In genomic region chr19:2578911-2579677, GRCh38 we compare ENCODE assay signal across 1 cellular context.
A peak's percentile ranks its signal among the peaks of the same experiment; 100 is the strongest.
TF ChIP-seq lines count a peak whose summit lies in the region.

No MANE protein-coding gene starts in this region.

TF ChIP-seq in HepG2, 621 proteins besides CTCF, POLR2A, EP300 and RAD21 (continued from another document and continues in another):
- TF ChIP-seq NFAT5 (CRISPR knock-in tag; IDR thresholded peaks at IDR 0.05) (0 out of 2 replicates have a peak, but pooled peaks have one; percentile 53), SP2 (CRISPR knock-in tag; IDR thresholded peaks at IDR 0.05) (no peak), SMARCC2 (IDR thresholded peaks at IDR 0.05) (no peak), SALL1 (CRISPR knock-in tag; IDR thresholded peaks at IDR 0.05) (peak; percentile 64; the same call in 1 of the 2 replicates), ZNF660 (CRISPR knock-in tag; IDR thresholded peaks at IDR 0.05; ENCODE audit: borderline replicate concordance, low read depth) (no peak), MTA1 (CRISPR knock-in tag; IDR thresholded peaks at IDR 0.05; ENCODE audit: borderline replicate concordance) (0 out of 2 replicates have a peak, but pooled peaks have one; percentile 54), TFDP2 (CRISPR knock-in tag; IDR thresholded peaks at IDR 0.05) (peak; percentile 64), ZNF335 (CRISPR knock-in tag; IDR thresholded peaks at IDR 0.05) (peak; percentile 76; the same call in 1 of the 2 replicates), ATF7-NPFF (CRISPR knock-in tag; IDR thresholded peaks at IDR 0.05; ENCODE audit: low read depth) (peak; percentile 86; the same call in 1 of the 2 replicates), ZNF710 (CRISPR knock-in tag; IDR thresholded peaks at IDR 0.05; ENCODE audit: borderline replicate concordance) (peak; percentile 33; the same call in 1 of the 2 replicates), ZNF691 (CRISPR knock-in tag; IDR thresholded peaks at IDR 0.05; ENCODE audit: borderline replicate concordance, low read depth) (0 out of 2 replicates have a peak, but pooled peaks have one; percentile 15), ZNF160 (CRISPR knock-in tag; IDR thresholded peaks at IDR 0.05) (no peak), MXD4 (CRISPR knock-in tag; IDR thresholded peaks at IDR 0.05) (peak; percentile 87), TCF7 (IDR thresholded peaks at IDR 0.05; ENCODE audit: low read depth) (no peak), NFKB2 (CRISPR knock-in tag; IDR thresholded peaks at IDR 0.05; ENCODE audit: borderline replicate concordance) (no peak), ZNF12 (CRISPR knock-in tag; IDR thresholded peaks at IDR 0.05) (no peak; the same call in 1 of the 2 replicates), ZNF567 (CRISPR knock-in tag; IDR thresholded peaks at IDR 0.05; ENCODE audit: borderline replicate concordance) (no peak; the same call in none of the 2 replicates), ZNF772 (CRISPR knock-in tag; IDR thresholded peaks at IDR 0.05) (peak; percentile 85), ZNF598 (CRISPR knock-in tag; IDR thresholded peaks at IDR 0.05; ENCODE audit: borderline replicate concordance) (peak; percentile 93; the same call in 1 of the 2 replicates), ZNF580 (CRISPR knock-in tag; IDR thresholded peaks at IDR 0.05; ENCODE audit: borderline replicate concordance, low read depth) (no peak; the same call in 1 of the 2 replicates), GABPA (IDR thresholded peaks at IDR 0.05; ENCODE audit: low read depth, low read length) (no peak), GABPA (CRISPR knock-in tag; IDR thresholded peaks at IDR 0.05; ENCODE audit: low read depth) (peak; percentile 50; the same call in 1 of the 2 replicates), MTERF4 (CRISPR knock-in tag; IDR thresholded peaks at IDR 0.05) (0 out of 2 replicates have a peak, but pooled peaks have one; percentile 8), NFKBIZ (CRISPR knock-in tag; IDR thresholded peaks at IDR 0.05) (no peak), IRF1 (CRISPR knock-in tag; IDR thresholded peaks at IDR 0.05; ENCODE audit: low read depth) (0 out of 2 replicates have a peak, but pooled peaks have one; percentile 33), CSRNP2 (CRISPR knock-in tag; conservative IDR thresholded peaks at IDR 0.05; ENCODE audit: low read depth) (no peak), CHD2 (IDR thresholded peaks at IDR 0.05; ENCODE audit: low read depth, low read length) (0 out of 2 replicates have a peak, but pooled peaks have one; percentile 16), KLF11 (CRISPR knock-in tag; IDR thresholded peaks at IDR 0.05) (peak; percentile 81; the same call in 1 of the 2 replicates), KAT8 (CRISPR knock-in tag; IDR thresholded peaks at IDR 0.05) (peak; percentile 66), ZSCAN21 (CRISPR knock-in tag; IDR thresholded peaks at IDR 0.05; ENCODE audit: borderline replicate concordance) (peak; percentile 52), NRL (CRISPR knock-in tag; IDR thresholded peaks at IDR 0.05; ENCODE audit: borderline replicate concordance) (peak; percentile 19; the same call in 1 of the 2 replicates), ZNF556 (CRISPR knock-in tag; IDR thresholded peaks at IDR 0.05; ENCODE audit: borderline replicate concordance) (peak; percentile 76; the same call in 1 of the 2 replicates), ELF4 (CRISPR knock-in tag; IDR thresholded peaks at IDR 0.05; ENCODE audit: borderline replicate concordance) (no peak), ZBTB20 (CRISPR knock-in tag; IDR thresholded peaks at IDR 0.05; ENCODE audit: borderline replicate concordance, low read depth) (peak; percentile 50; the same call in 1 of the 2 replicates), ZBTB38 (CRISPR knock-in tag; IDR thresholded peaks at IDR 0.05) (peak; percentile 66), ZNF234 (CRISPR knock-in tag; conservative IDR thresholded peaks at IDR 0.05) (no peak), HHEX (CRISPR knock-in tag; IDR thresholded peaks at IDR 0.05) (no peak), FOXP1 (IDR thresholded peaks at IDR 0.05) (no peak), FOXP1 (CRISPR knock-in tag; IDR thresholded peaks at IDR 0.05) (peak; percentile 58), ZNF260 (CRISPR knock-in tag; IDR thresholded peaks at IDR 0.05; ENCODE audit: borderline replicate concordance, low read depth) (no peak), ZNF44 (CRISPR knock-in tag; IDR thresholded peaks at IDR 0.05) (no peak), KLF15 (CRISPR knock-in tag; IDR thresholded peaks at IDR 0.05; ENCODE audit: borderline replicate concordance) (no peak), GPBP1L1 (CRISPR knock-in tag; IDR thresholded peaks at IDR 0.05) (no peak), GRHL1 (CRISPR knock-in tag; conservative IDR thresholded peaks at IDR 0.05) (no peak), BORCS8-MEF2B (CRISPR knock-in tag; IDR thresholded peaks at IDR 0.05) (0 out of 2 replicates have a peak, but pooled peaks have one; percentile 61), KAT2B (IDR thresholded peaks at IDR 0.05; ENCODE audit: borderline replicate concordance, low read depth, low read length) (no peak), ZMYM2 (CRISPR knock-in tag; IDR thresholded peaks at IDR 0.05) (peak; percentile 84), FLYWCH1 (CRISPR knock-in tag; IDR thresholded peaks at IDR 0.05) (peak; percentile 88; the same call in 1 of the 2 replicates), CHCHD3 (CRISPR knock-in tag; IDR thresholded peaks at IDR 0.05) (no peak), ZNF180 (CRISPR knock-in tag; IDR thresholded peaks at IDR 0.05; ENCODE audit: borderline replicate concordance, low read depth) (no peak), RBM39 (IDR thresholded peaks at IDR 0.05; ENCODE audit: low read depth, low read length, poor library complexity, severe bottlenecking) (peak; percentile 56), YEATS2 (CRISPR knock-in tag; IDR thresholded peaks at IDR 0.05; ENCODE audit: borderline replicate concordance) (peak; percentile 69; the same call in 1 of the 2 replicates)
